8 cellular contexts compared by ENCODE assay signal in the genomic region with DNA sequence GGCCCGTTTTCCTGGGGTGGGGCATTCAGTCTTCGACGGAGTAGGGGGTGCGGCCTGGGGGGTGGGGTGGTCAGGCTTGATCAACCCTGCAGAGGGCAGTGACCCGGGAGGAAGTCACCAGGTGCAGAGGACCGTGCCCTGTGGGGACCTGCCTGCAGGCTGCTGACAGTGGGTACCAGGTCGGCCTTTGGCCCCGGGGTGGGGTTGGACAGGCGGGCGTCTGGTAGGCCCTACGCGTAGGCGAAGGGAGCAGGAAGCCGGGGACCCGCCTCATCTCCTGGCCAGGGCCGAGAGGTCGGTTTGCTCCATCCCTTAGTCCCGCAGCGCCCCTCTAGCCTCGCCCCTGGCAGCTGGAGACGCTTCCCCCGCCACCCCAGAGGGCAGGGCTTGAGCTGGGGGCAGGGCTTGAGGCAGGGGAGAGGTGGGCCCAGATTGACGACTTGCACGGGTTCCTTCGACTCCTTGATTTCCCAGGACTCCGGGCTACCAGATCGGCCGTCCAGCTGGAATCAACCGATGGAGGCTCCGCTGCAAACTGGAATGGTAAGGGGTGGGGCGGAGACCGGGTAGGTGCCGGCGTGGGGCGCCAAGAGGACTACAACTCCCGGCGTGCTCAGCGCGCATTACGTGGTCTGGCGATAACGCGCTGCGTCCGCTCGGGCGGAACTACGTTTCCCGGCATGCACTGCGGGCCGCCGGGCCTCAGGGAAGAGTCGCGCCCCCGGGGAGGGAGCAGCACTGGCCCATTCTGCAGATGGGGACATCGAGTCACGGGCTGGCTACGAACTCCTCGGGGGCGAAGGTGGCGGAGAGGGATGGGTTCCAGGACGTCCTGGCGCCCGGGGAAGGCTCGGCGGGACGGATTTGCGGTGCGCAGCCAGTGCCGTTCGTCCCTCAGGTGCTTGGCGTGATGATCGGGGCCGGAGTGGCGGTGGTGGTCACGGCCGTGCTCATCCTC. TPM values are rescaled to one million over a fixed set of nuclear protein-coding genes. Genes with fewer than 3 reads are reported as not detected.
DNase-seq lines count a peak whose midpoint lies in the region; ATAC-seq and TF ChIP-seq lines count a peak whose summit lies in the region.

A gene (plus strand): TSS at position 683 of the 958 bp plus-strand sequence. CDS start 72 bp downstream, at position 755.

- intact Hi-C loops in transverse colon (cut with DNase I; ENCODE audit: low total_unique reads), result loop anchor here (1.0 to 10.0 kb wide), 2 partner anchors 47 to 141 kb away; no protein-coding TSS in a partner anchor

- peak; percentile 77 for TF ChIP-seq POLR2A in transverse colon (IDR thresholded peaks at IDR 0.05)

- H3K4me1 Mint-ChIP-seq in activated naive CD8-positive, alpha-beta T cell treated with anti-CD3 and anti-CD28 coated beads, Interleukin-2, amount 50 U/mL, for 24 hours, result peaks cover 16% of the 10 kb centered on the region

- H3K9me3 ChIP-seq in cardiac muscle cell (ENCODE audit: low read depth) (no peaks in the 10 kb centered on the region), transverse colon (no peaks in the 10 kb centered on the region)

- no peaks in the 10 kb centered on the region for H3K36me3 ChIP-seq in cardiac muscle cell
- peaks cover 0 to 5% (median under 1%) of the 10 kb centered on the region in 4 donors for H3K36me3 ChIP-seq in transverse colon

- H3K27ac ChIP-seq in cardiac muscle cell (peak within 1 kb of the TSS; percentile 86), transverse colon (peak within 1 kb of the TSS; percentile 86 to 99 (median 93))

- H3K36me3 Mint-ChIP-seq in activated naive CD8-positive, alpha-beta T cell treated with anti-CD3 and anti-CD28 coated beads, Interleukin-2, amount 50 U/mL, for 24 hours (ENCODE audit: low read depth), result peaks cover 13% of the 10 kb centered on the region

- in situ Hi-C loops in transverse colon (cut with MboI; ENCODE audit: low pct_ligation_motif_present in 1 of 4, low pct_unique_long_range_greater_than_20kb in 1 of 4, low sequenced_read_pairs in 3 of 4), result no loop called here

- no peaks in the 10 kb centered on the region for H3K9me3 Mint-ChIP-seq in activated naive CD8-positive, alpha-beta T cell treated with anti-CD3 and anti-CD28 coated beads, Interleukin-2, amount 50 U/mL, for 24 hours

- no peak for TF ChIP-seq EP300 in transverse colon (IDR thresholded peaks at IDR 0.05; ENCODE audit: low read depth)

- DNase-seq in GM12865 (ENCODE audit: low read depth) (peak; percentile 95), NCI-H1417 treated with DMSO at 0.1 percent for 48 hours (lab: John Stamatoyannopoulos, UW) (peak; percentile 64), T follicular helper cell (ENCODE audit: low read depth) (peak; percentile 87), cardiac muscle cell (ENCODE audit: low read depth in 1 of 2, low spot score in 1 of 2) (peak; percentile 94 to 96), pons (ENCODE audit: low spot score) (peak; percentile 90), transverse colon (peak; percentile 98)
- DNase-seq in activated naive CD8-positive, alpha-beta T cell treated with anti-CD3 and anti-CD28 coated beads, Interleukin-2, amount 50 U/mL, for 24 hours, result peak; percentile 96

- no peaks in the 10 kb centered on the region for H3K4me1 ChIP-seq in cardiac muscle cell (ENCODE audit: low read depth)
- H3K4me1 ChIP-seq in transverse colon, result peaks cover 4 to 21% (median 11%) of the 10 kb centered on the region in 4 donors

- no peaks in the 10 kb centered on the region for H3K27me3 Mint-ChIP-seq in activated naive CD8-positive, alpha-beta T cell treated with anti-CD3 and anti-CD28 coated beads, Interleukin-2, amount 50 U/mL, for 24 hours

- WGBS in transverse colon (ENCODE audit: low coverage in 1 of 2), 2 donors, result 1% methylated on average over 66 of the region's 77 CpGs; no CpG with 5 or more reads in 1 of the 2 donors

- H3K27me3 ChIP-seq in cardiac muscle cell (no peaks in the 10 kb centered on the region), transverse colon (no peaks in the 10 kb centered on the region)

- no peak for TF ChIP-seq CTCF in GM12865 (IDR thresholded peaks at IDR 0.05; ENCODE audit: insufficient read depth, low read depth, low read length, missing control alignments)
- TF ChIP-seq CTCF in cardiac muscle cell (IDR thresholded peaks at IDR 0.05; ENCODE audit: low read depth, low read length), result no peak
- no peak for TF ChIP-seq CTCF in transverse colon (IDR thresholded peaks at IDR 0.05)

- peak within 1 kb of the TSS; percentile 90 for H3K27ac Mint-ChIP-seq in activated naive CD8-positive, alpha-beta T cell treated with anti-CD3 and anti-CD28 coated beads, Interleukin-2, amount 50 U/mL, for 24 hours

- ATAC-seq in HG02759 (IDR thresholded peaks at IDR 0.05; ENCODE audit: unreplicated experiment), result peak; percentile 79
- peak; percentile 83 for ATAC-seq in activated naive CD8-positive, alpha-beta T cell treated with anti-CD3 and anti-CD28 coated beads, Interleukin-2, amount 50 U/mL, for 24 hours

- peak within 1 kb of the TSS; percentile 92 for H3K4me3 ChIP-seq in GM12865 (ENCODE audit: low read depth, low read length)
- H3K4me3 ChIP-seq in cardiac muscle cell, result peak within 1 kb of the TSS; percentile 71
- peak within 1 kb of the TSS; percentile 57 to 76 (median 66) for H3K4me3 ChIP-seq in transverse colon

- peak within 1 kb of the TSS; percentile 93 for H3K4me3 Mint-ChIP-seq in activated naive CD8-positive, alpha-beta T cell treated with anti-CD3 and anti-CD28 coated beads, Interleukin-2, amount 50 U/mL, for 24 hours

RNA-seq across cellular contexts. Expression of the gene that starts here (rescaled TPM):
- total RNA-seq in cardiac muscle cell, result 48.1 and 56.4 TPM in 2 replicates
- 21.5 and 29.3 TPM in 2 replicates for polyA plus RNA-seq in cardiac muscle cell
- total RNA-seq in transverse colon, result 100 to 1,000 TPM; 115 to 435 (median 147) TPM

Comparison
In these comparisons a context has a peak if more than half of its experiments do, and no peak if none do; other contexts are left out.
1. Peak in every context shown above with its lines: DNase-seq, ATAC-seq, H3K4me3 ChIP-seq and H3K27ac ChIP-seq.